In the genomic region with DNA sequence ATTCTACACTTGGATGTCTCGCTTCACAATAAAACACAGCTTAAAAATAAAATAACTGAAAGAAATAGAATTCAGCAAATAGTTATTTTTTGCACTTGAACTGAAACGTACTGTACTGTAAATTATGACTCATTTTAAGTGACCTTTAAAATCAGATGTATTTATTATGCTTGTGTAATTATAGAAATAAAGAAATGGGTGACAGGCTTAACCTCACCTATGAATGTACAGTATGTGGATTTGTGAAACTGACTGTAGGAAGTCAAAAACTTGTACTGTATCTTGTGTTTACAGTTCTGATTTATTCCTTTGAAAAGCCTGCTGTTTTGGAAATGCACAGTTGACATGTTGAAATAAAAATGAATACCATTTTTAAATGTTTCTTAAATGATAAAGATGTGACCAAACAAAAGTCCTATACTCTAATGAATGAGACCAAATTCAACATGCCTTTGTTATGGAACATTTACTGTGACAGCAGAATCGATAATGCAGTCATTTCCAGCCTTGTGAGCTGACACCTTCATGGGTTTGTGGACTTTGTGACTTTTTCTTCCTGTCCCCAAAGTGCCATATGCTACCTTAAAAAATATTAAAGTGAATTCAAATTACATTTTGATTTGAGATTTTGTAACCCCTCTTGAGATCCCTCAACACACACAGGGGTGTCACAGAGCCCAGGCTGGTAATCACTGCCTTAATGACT, we compare ENCODE assay signal across 23 cellular contexts. TPM values are rescaled to one million over a fixed set of nuclear protein-coding genes. Genes with fewer than 3 reads are reported as not detected.
DNase-seq lines count a peak whose midpoint lies in the region; ATAC-seq, FAIRE-seq and TF ChIP-seq lines count a peak whose summit lies in the region.
"Had no signal": no experiment of that assay in that cellular context is flagged by ENCODE, and none has a peak within 500 bp of the region (broad histone marks: within the 10 kb centered on the region; RNA-seq: fewer than 3 reads in every experiment).

No MANE protein-coding gene starts in this region.

- no peak for TF ChIP-seq POLR2A in uterus (IDR thresholded peaks at IDR 0.05)

- no peak overlapping the region for H3K4me3 ChIP-seq in astrocyte (ENCODE audit: insufficient read depth, low read depth, low read length)
- no peak overlapping the region for H3K4me3 ChIP-seq in trophoblast cell (ENCODE audit: low read depth, low read length)
- no peak overlapping the region for H3K4me3 ChIP-seq in uterus
- H3K4me3 ChIP-seq: cardiac muscle cell, SJSA1 had no signal

- H3K9ac ChIP-seq in astrocyte (ENCODE audit: low read length) (no peak overlapping the region), trophoblast cell (ENCODE audit: low read length) (no peak overlapping the region)
- H3K9ac ChIP-seq: parathyroid adenoma had no signal

- peak; percentile 46 for ATAC-seq in GM19351 (IDR thresholded peaks at IDR 0.05; ENCODE audit: unreplicated experiment)
- ATAC-seq in left lobe of liver, result no peak
- ATAC-seq: right cardiac atrium had no signal

- no peak overlapping the region for H4K12ac ChIP-seq in trophoblast cell (ENCODE audit: low read depth, low read length)

- H3K36me3 Mint-ChIP-seq in astrocyte (ENCODE audit: low read depth, unreplicated experiment), result no peaks in the 10 kb centered on the region

- H3K27ac ChIP-seq in astrocyte (ENCODE audit: low read depth, low read length), result no peak overlapping the region
- no peak overlapping the region for H3K27ac ChIP-seq in trophoblast cell (ENCODE audit: low read depth, low read length)
- no peak overlapping the region for H3K27ac ChIP-seq in uterus
- H3K27ac ChIP-seq: cardiac muscle cell, parathyroid adenoma, SJSA1 had no signal

- peak overlapping the region; percentile 10 for H2BK5ac ChIP-seq in trophoblast cell (ENCODE audit: low read depth, low read length, poor library complexity)

- no peaks in the 10 kb centered on the region for H3K27me3 Mint-ChIP-seq in astrocyte (ENCODE audit: low read depth, unreplicated experiment)
- H3K27me3 Mint-ChIP-seq: activated CD4-positive, alpha-beta T cell treated with anti-CD3 and anti-CD28 coated beads, Interleukin-2, amount 10 ng/mL, durations not matched to agents 24 days and 14 days had no signal

- H3K36me3 ChIP-seq in astrocyte (ENCODE audit: insufficient read depth, low read length) (no peaks in the 10 kb centered on the region), trophoblast cell (ENCODE audit: control insufficient read depth in 1 of 2, insufficient read depth in 2 of 2, low read length in 2 of 2) (no peaks in the 10 kb centered on the region), uterus (no peaks in the 10 kb centered on the region)
- H3K36me3 ChIP-seq: cardiac muscle cell had no signal

- H3K79me2 ChIP-seq in astrocyte (ENCODE audit: insufficient read depth, low read length) (no peaks in the 10 kb centered on the region), trophoblast cell (ENCODE audit: control insufficient read depth, insufficient read depth, low read length, poor library complexity) (no peaks in the 10 kb centered on the region)
- H3K79me2 ChIP-seq: parathyroid adenoma had no signal

- H3K23ac ChIP-seq in trophoblast cell (ENCODE audit: low read length), result no peak overlapping the region

- H3K4me1 Mint-ChIP-seq in astrocyte (ENCODE audit: low read depth, unreplicated experiment), result no peaks in the 10 kb centered on the region

- no peak overlapping the region for H2BK120ac ChIP-seq in trophoblast cell (ENCODE audit: insufficient read depth, low read length, poor library complexity)

- H2AFZ ChIP-seq in astrocyte (ENCODE audit: low read depth, low read length), result no peak overlapping the region
- no peak overlapping the region for H2AFZ ChIP-seq in trophoblast cell (ENCODE audit: insufficient read depth, low read length, poor library complexity)
- H2AFZ ChIP-seq: parathyroid adenoma had no signal

- TF ChIP-seq CTCF in astrocyte (IDR thresholded peaks at IDR 0.05; ENCODE audit: insufficient read depth, low read depth, low read length) (no peak), uterus (IDR thresholded peaks at IDR 0.05) (no peak)

- H3K4me1 ChIP-seq in astrocyte (ENCODE audit: insufficient read depth, low read length) (no peaks in the 10 kb centered on the region), trophoblast cell (ENCODE audit: control insufficient read depth in 1 of 2, insufficient read depth in 2 of 2, low read length in 2 of 2) (peaks cover 3 to 5% of the 10 kb centered on the region in 2 experiments), uterus (no peaks in the 10 kb centered on the region)
- H3K4me1 ChIP-seq: SJSA1 had no signal

- H3K4me3 Mint-ChIP-seq in astrocyte (ENCODE audit: unreplicated experiment), result no peak overlapping the region
- H3K4me3 Mint-ChIP-seq: activated CD4-positive, alpha-beta T cell treated with anti-CD3 and anti-CD28 coated beads, Interleukin-2, amount 10 ng/mL, durations not matched to agents 24 days and 14 days; HFFc6; T-helper 1 cell treated with Interleukin-12 subunit alpha and Interleukin-12 subunit beta and Interleukin-4 antibody, amounts not matched to agents 30 μg/mL and 1 μg/mL, for 36 hours had no signal

- peak; percentile 19 for DNase-seq in EH (ENCODE audit: low read depth)
- DNase-seq in astrocyte (ENCODE audit: low read depth), result peak; percentile 4
- DNase-seq in trophoblast cell, result no peak
- DNase-seq in activated gamma-delta T cell treated with Interleukin-2 at 50 U/mL for 16 hours, result no peak
- DNase-seq in uterus, result no peak
- no peak for DNase-seq in left lobe of liver (ENCODE audit: low spot score)
- DNase-seq: activated CD4-positive, alpha-beta T cell treated with anti-CD3 and anti-CD28 coated beads, Interleukin-2, amount 10 ng/mL, durations not matched to agents 24 days and 14 days; activated CD8-positive, alpha-beta memory T cell treated with anti-CD3 and anti-CD28 coated beads, Interleukin-2, amount 50 U/mL, for 4 hours; amniotic stem cell; DMS53; head of caudate nucleus; HFFc6; Kasumi-1; midbrain; NCI-H1092 treated with DMSO at 0.1 percent for 48 hours; NCI-H446 treated with DMSO at 0.1 percent for 48 hours; right cardiac atrium had no signal

- intact Hi-C loops in uterus (cut with DNase I; ENCODE audit: low total_unique reads), result loop anchor here (10.0 kb wide), 1 partner anchor 117 kb away; no protein-coding TSS in a partner anchor

- H3K9me3 Mint-ChIP-seq in astrocyte (ENCODE audit: unreplicated experiment), result no peaks in the 10 kb centered on the region
- H3K9me3 Mint-ChIP-seq: activated CD4-positive, alpha-beta T cell treated with anti-CD3 and anti-CD28 coated beads, Interleukin-2, amount 10 ng/mL, durations not matched to agents 24 days and 14 days; HFFc6; T-helper 1 cell treated with Interleukin-12 subunit alpha and Interleukin-12 subunit beta and Interleukin-4 antibody, amounts not matched to agents 30 μg/mL and 1 μg/mL, for 36 hours had no signal

- H3K27ac Mint-ChIP-seq in astrocyte (ENCODE audit: unreplicated experiment), result no peak overlapping the region
- H3K27ac Mint-ChIP-seq: HFFc6; T-helper 1 cell treated with Interleukin-12 subunit alpha and Interleukin-12 subunit beta and Interleukin-4 antibody, amounts not matched to agents 30 μg/mL and 1 μg/mL, for 36 hours had no signal

- no peak overlapping the region for H3K18ac ChIP-seq in trophoblast cell (ENCODE audit: low read length)

- FAIRE-seq in astrocyte (lab: Jason Lieb, UNC), result peak; percentile 29
- FAIRE-seq: endothelial cell of umbilical vein had no signal

- H3K27me3 ChIP-seq in astrocyte (ENCODE audit: insufficient read depth, low read length) (no peaks in the 10 kb centered on the region), trophoblast cell (ENCODE audit: insufficient read depth, low read length) (no peaks in the 10 kb centered on the region), uterus (no peaks in the 10 kb centered on the region)
- H3K27me3 ChIP-seq: cardiac muscle cell, SJSA1 had no signal

- H4K20me1 ChIP-seq in astrocyte (ENCODE audit: insufficient read depth, low read length), result no peaks in the 10 kb centered on the region

- no peak overlapping the region for H4K91ac ChIP-seq in trophoblast cell (ENCODE audit: low read depth, low read length)

- no peak overlapping the region for H3K4ac ChIP-seq in trophoblast cell (ENCODE audit: low read depth, low read length)

- no peak overlapping the region for H2BK12ac ChIP-seq in trophoblast cell (ENCODE audit: low read length)

- H3K14ac ChIP-seq in trophoblast cell (ENCODE audit: low read length), result no peak overlapping the region

- H3K4me2 ChIP-seq in astrocyte (ENCODE audit: low read length), result no peak overlapping the region
- H3K4me2 ChIP-seq in trophoblast cell (ENCODE audit: low read length), result no peak overlapping the region

- H2AK5ac ChIP-seq in trophoblast cell (ENCODE audit: low read length), result no peak overlapping the region

- H3K79me1 ChIP-seq in trophoblast cell (ENCODE audit: low read length), result peaks cover 3% of the 10 kb centered on the region

- WGBS in trophoblast cell (ENCODE audit: extremely low coverage, insufficient coverage, insufficient read length), result no CpG with 5 or more reads among the region's 3 CpGs

- no peak overlapping the region for H4K8ac ChIP-seq in trophoblast cell (ENCODE audit: low read depth, low read length)

- H3K9me3 ChIP-seq in astrocyte (ENCODE audit: insufficient read depth, low read depth, low read length) (no peaks in the 10 kb centered on the region), trophoblast cell (ENCODE audit: insufficient read depth, low read depth, low read length) (no peaks in the 10 kb centered on the region), uterus (no peaks in the 10 kb centered on the region)
- H3K9me3 ChIP-seq: SJSA1 had no signal

RNA-seq across cellular contexts. Expression of a gene that starts 32.7 kb away (rescaled TPM):
- total RNA-seq in astrocyte, result 2.7 and 3.8 TPM in 2 replicates
- 2.7 and 3.3 TPM in 2 replicates for polyA plus RNA-seq in trophoblast cell (2013)
- total RNA-seq in uterus, result 10 to 100 TPM in 1 of 4 donors, 1 to 10 TPM in 3; 2.0 to 16.5 (median 5.7) TPM
- total RNA-seq in left lobe of liver, result 1.4 TPM

Comparison
In these comparisons a context has a peak if more than half of its experiments do, and no peak if none do; other contexts are left out.
1. DNase-seq: peak in EH (single experiment) and astrocyte (single experiment); none in trophoblast cell (0 of 2), activated gamma-delta T cell treated with Interleukin-2 at 50 U/mL for 16 hours (single experiment), uterus (0 of 2) and left lobe of liver (single experiment).